In genomic region chr12:15956413-15957185, GRCh38 we compare ENCODE assay signal across 19 cellular contexts. TPM values are rescaled to one million over a fixed set of nuclear protein-coding genes. Genes with fewer than 3 reads are reported as not detected.
DNase-seq lines count a peak whose midpoint lies in the region; ATAC-seq and TF ChIP-seq lines count a peak whose summit lies in the region.
"Had no signal": no experiment of that assay in that cellular context is flagged by ENCODE, and none has a peak within 500 bp of the region (broad histone marks: within the 10 kb centered on the region; RNA-seq: fewer than 3 reads in every experiment).

No MANE protein-coding gene starts in this region.

- in situ Hi-C loops in mammary epithelial cell (cut with MboI; ENCODE audit: low sequenced_read_pairs in 2 of 2), result no loop called here

- POLR2A ChIA-PET in Caco-2 (lab: Charles Lee), result no interaction called here

- H3K4me3 Mint-ChIP-seq in Caco-2 (ENCODE audit: unreplicated experiment), result no peak overlapping the region
- H3K4me3 Mint-ChIP-seq: activated B cell treated with CpG ODN at 0.5 μM for 24 hours, brain, memory B cell had no signal

- H3K27ac Mint-ChIP-seq in Caco-2 (ENCODE audit: unreplicated experiment), result peak overlapping the region; percentile 26
- H3K27ac Mint-ChIP-seq: activated B cell treated with CpG ODN at 0.5 μM for 24 hours had no signal

- no peaks in the 10 kb centered on the region for H3K27me3 Mint-ChIP-seq in Caco-2 (ENCODE audit: insufficient read depth, unreplicated experiment)
- H3K27me3 Mint-ChIP-seq: activated B cell treated with CpG ODN at 0.5 μM for 24 hours, brain, memory B cell had no signal

- no peaks in the 10 kb centered on the region for H3K27me3 ChIP-seq in Caco-2 (replicated peaks; ENCODE audit: control insufficient read depth, insufficient read depth, low read length)
- H3K27me3 ChIP-seq in mammary epithelial cell (ENCODE audit: insufficient read depth, low read length), result no peaks in the 10 kb centered on the region
- no peaks in the 10 kb centered on the region for H3K27me3 ChIP-seq in right lobe of liver
- H3K27me3 ChIP-seq in stomach, result no peaks in the 10 kb centered on the region

- no TSS peak for BruUV-seq in Caco-2 (replicated peaks; lab: Mats Ljungman, UMichigan)
- TSS peak; percentile 75 for BruUV-seq in mammary epithelial cell (replicated peaks; lab: Mats Ljungman, UMichigan)

- intact Hi-C loops in Caco-2 (cut with micrococcal nuclease; ENCODE audit: unreplicated experiment) (no loop called here), mammary epithelial cell (cut with micrococcal nuclease) (loop anchor here (1.0 to 2.0 kb wide), 2 partner anchors 46 to 393 kb away; partner anchors contain the start of gene DERA), right lobe of liver (cut with DNase I) (no loop called here), stomach (cut with DNase I; ENCODE audit: low total_unique reads) (no loop called here)

- H3K4me1 ChIP-seq in Caco-2 (peaks cover 9% of the 10 kb centered on the region), mammary epithelial cell (ENCODE audit: insufficient read depth, low read length) (peaks cover 23% of the 10 kb centered on the region), right lobe of liver (peaks cover 0 to 11% (median 0%) of the 10 kb centered on the region in 4 donors), stomach (no peaks in the 10 kb centered on the region)

- H3K27ac ChIP-seq in mammary epithelial cell (ENCODE audit: insufficient read depth, low read depth, low read length), result peak overlapping the region; percentile 95
- H3K27ac ChIP-seq in right lobe of liver, result no peak overlapping the region
- no peak overlapping the region for H3K27ac ChIP-seq in stomach

- peak overlapping the region; percentile 83 for H3K4me2 ChIP-seq in mammary epithelial cell (ENCODE audit: insufficient read depth, low read depth, low read length)

- H4K20me1 ChIP-seq in mammary epithelial cell (ENCODE audit: insufficient read depth, low read length), result no peaks in the 10 kb centered on the region

- no peaks in the 10 kb centered on the region for H3K9me3 Mint-ChIP-seq in Caco-2 (ENCODE audit: unreplicated experiment)
- H3K9me3 Mint-ChIP-seq: activated B cell treated with CpG ODN at 0.5 μM for 24 hours, brain, memory B cell had no signal

- DNase-seq in Caco-2 (peak; percentile 56 to 66), HuH-7.5 (ENCODE audit: low spot score) (peak; percentile 42), mammary epithelial cell (peak; percentile 98), right lobe of liver (no peak), stomach (no peak)
- DNase-seq: activated B cell treated with CpG ODN at 0.5 μM for 24 hours; DND-41; NCI-H1105 treated with DMSO at 0.1 percent for 48 hours; NCI-H69; RPMI8226; stimulated activated CD4-positive, alpha-beta T cell treated with anti-CD3 and anti-CD28 coated beads, Interleukin-4, amount 100 ng/mL, for 1 hour; T-helper 1 cell had no signal

- H3K4me1 Mint-ChIP-seq in Caco-2 (ENCODE audit: low read depth, unreplicated experiment), result peaks cover 24% of the 10 kb centered on the region
- H3K4me1 Mint-ChIP-seq: activated B cell treated with CpG ODN at 0.5 μM for 24 hours, brain had no signal

- peaks cover 28% of the 10 kb centered on the region for H3K79me2 ChIP-seq in mammary epithelial cell (ENCODE audit: insufficient read depth, low read length)

- no peak for TF ChIP-seq CTCF in Caco-2 (IDR thresholded peaks at IDR 0.05; ENCODE audit: insufficient read depth in 1 of 2, low read depth in 1 of 2, low read length in 1 of 2, severe bottlenecking in 1 of 2, unreplicated experiment in 1 of 2)
- TF ChIP-seq CTCF in mammary epithelial cell (conservative IDR thresholded peaks at IDR 0.05 in 1 of 2, IDR thresholded peaks at IDR 0.05 in 1 of 2; ENCODE audit: extremely low read depth in 1 of 2, insufficient read depth in 1 of 2, low read depth in 1 of 2, low read length in 2 of 2), result no peak
- TF ChIP-seq CTCF in right lobe of liver (IDR thresholded peaks at IDR 0.05), result no peak
- no peak for TF ChIP-seq CTCF in stomach (IDR thresholded peaks at IDR 0.05)

- 5% methylated on average over 9 of the region's 9 CpGs for WGBS in mammary epithelial cell (ENCODE audit: low coverage, missing lambda C conversion rate)
- WGBS in right lobe of liver (ENCODE audit: insufficient coverage, low coverage, low lambda C conversion rate, missing lambda C conversion rate), result 69% methylated on average over 9 of the region's 9 CpGs
- WGBS in stomach, 5 donors, result 78 to 89% (median 80%) methylated on average over 9 of the region's 9 CpGs

- no peak overlapping the region for H3K4me3 ChIP-seq in Caco-2 (ENCODE audit: low read depth, low read length)
- H3K4me3 ChIP-seq in mammary epithelial cell (replicated peaks in 1 of 3; ENCODE audit: insufficient read depth in 1 of 3, low read depth in 2 of 3, low read length in 3 of 3), result peak overlapping the region in 2 of 3 experiments; percentile 24 to 34
- H3K4me3 ChIP-seq in right lobe of liver, result no peak overlapping the region
- H3K4me3 ChIP-seq in stomach, result no peak overlapping the region
- H3K4me3 ChIP-seq: K562 had no signal

- H3K36me3 Mint-ChIP-seq in Caco-2 (ENCODE audit: insufficient read depth, unreplicated experiment), result peaks cover 11% of the 10 kb centered on the region

- CTCF ChIA-PET in Caco-2 (lab: Charles Lee), result interaction anchor here (0.7 kb wide), 1 partner anchor 46 kb away, joined by 4 read pairs; the partner anchor contains the start of gene DERA
- CTCF ChIA-PET in mammary epithelial cell (lab: Charles Lee; ENCODE audit: low non-redundant PET), result no interaction called here

- H2AFZ ChIP-seq in mammary epithelial cell (ENCODE audit: low read depth, low read length), result no peak overlapping the region

- dilution Hi-C loops in mammary epithelial cell (cut with HindIII; ENCODE audit: low sequenced_read_pairs), result no loop called here

- ATAC-seq in right lobe of liver, result peak; percentile 73 to 95 (median 88)
- ATAC-seq in GM18870 (IDR thresholded peaks at IDR 0.05; ENCODE audit: unreplicated experiment), result no peak
- no peak for ATAC-seq in HG03520 (IDR thresholded peaks at IDR 0.05; ENCODE audit: unreplicated experiment)
- ATAC-seq in GM18858 (IDR thresholded peaks at IDR 0.05; ENCODE audit: unreplicated experiment), result no peak
- ATAC-seq: K562, sciatic nerve had no signal

- H3K36me3 ChIP-seq in Caco-2 (ENCODE audit: control insufficient read depth, insufficient read depth, low read length), result no peaks in the 10 kb centered on the region
- H3K36me3 ChIP-seq in mammary epithelial cell (ENCODE audit: insufficient read depth, low read length), result no peaks in the 10 kb centered on the region
- peaks cover 0 to 4% (median 0%) of the 10 kb centered on the region in 4 donors for H3K36me3 ChIP-seq in right lobe of liver
- H3K36me3 ChIP-seq in stomach, result peaks cover 0 to 35% (median 29%) of the 10 kb centered on the region in 4 donors

- no peaks in the 10 kb centered on the region for H3K9me3 ChIP-seq in Caco-2
- H3K9me3 ChIP-seq in mammary epithelial cell (replicated peaks; ENCODE audit: insufficient read depth, low read length), result no peaks in the 10 kb centered on the region
- H3K9me3 ChIP-seq in right lobe of liver, result no peaks in the 10 kb centered on the region
- no peaks in the 10 kb centered on the region for H3K9me3 ChIP-seq in stomach

- TF ChIP-seq POLR2A in right lobe of liver (IDR thresholded peaks at IDR 0.05), result no peak
- TF ChIP-seq POLR2A in stomach (IDR thresholded peaks at IDR 0.05), result no peak

- H3K9ac ChIP-seq in mammary epithelial cell (ENCODE audit: insufficient read depth, low read length), result peak overlapping the region; percentile 54

- no peak for TF ChIP-seq EP300 in stomach (IDR thresholded peaks at IDR 0.05)

RNA-seq across cellular contexts. Expression of gene DERA, which starts 45.5 kb away (rescaled TPM):
- total RNA-seq in Caco-2 (2022) (84.3 and 86.4 TPM in 2 replicates), mammary epithelial cell (10 to 100 TPM; 43.2 to 49.2 TPM), right lobe of liver (10 to 100 TPM; 39.8 to 55.6 (median 49.1) TPM), stomach (10 to 100 TPM in 3 of 5 donors, 1 to 10 TPM in 2; 3.2 to 53.6 (median 15.6) TPM)
- polyA plus RNA-seq in mammary epithelial cell (30.6 TPM), stomach (10 to 100 TPM; 26.0 to 39.0 (median 35.6) TPM)
- polyA minus RNA-seq in mammary epithelial cell, result 29.7 TPM

Comparison
In these comparisons a context has a peak if more than half of its experiments do, and no peak if none do; other contexts are left out.
1. DNase-seq: peak in Caco-2 (2 of 2), HuH-7.5 (single experiment) and mammary epithelial cell (single experiment); none in right lobe of liver (0 of 3) and stomach (single experiment).
2. H3K4me3 ChIP-seq: peak in mammary epithelial cell (2 of 3); none in Caco-2 (single experiment), right lobe of liver (0 of 3) and stomach (0 of 4).
3. ATAC-seq: peak in right lobe of liver (4 of 4); none in GM18870 (single experiment), HG03520 (single experiment) and GM18858 (single experiment).